ENCODE assay signal across 13 cellular contexts in genomic region chr13:114045113-114045735, GRCh38.
DNase-seq lines count a peak whose midpoint lies in the region; ATAC-seq and TF ChIP-seq lines count a peak whose summit lies in the region.
"Had no signal": no experiment of that assay in that cellular context is flagged by ENCODE, and none has a peak within 500 bp of the region (broad histone marks: within the 10 kb centered on the region; RNA-seq: fewer than 3 reads in every experiment).

No MANE protein-coding gene starts in this region.

- no CpG with 5 or more reads among the region's 21 CpGs for WGBS in neuronal stem cell (ENCODE audit: extremely low coverage in 2 of 2, insufficient read length in 2 of 2, insufficient replicate concordance in 1 of 2), 2 donors

- TF ChIP-seq CTCF in NB4 (IDR thresholded peaks at IDR 0.05; ENCODE audit: low read depth, low read length), result no peak

- peaks cover 2% of the 10 kb centered on the region for H3K79me1 ChIP-seq in neuronal stem cell (ENCODE audit: low read depth, low read length)

- no peak overlapping the region for H3K23ac ChIP-seq in neuronal stem cell (ENCODE audit: low read depth, low read length, poor library complexity)

- peaks cover 0 to 8% (median 0%) of the 10 kb centered on the region in 7 donors for H3K9me3 Mint-ChIP-seq in CD4-positive, CD25-positive, alpha-beta regulatory T cell
- no peaks in the 10 kb centered on the region for H3K9me3 Mint-ChIP-seq in dendritic cell treated with granulocyte-macrophage colony-stimulating factor and Interleukin-4, amounts not matched to agents 40 ng/mL and 50 ng/mL, for 4 days
- H3K9me3 Mint-ChIP-seq: H9 had no signal

- peak overlapping the region in 2 of 4 donors; percentile 28 to 43 for H3K4me3 Mint-ChIP-seq in CD4-positive, CD25-positive, alpha-beta regulatory T cell
- H3K4me3 Mint-ChIP-seq in dendritic cell treated with granulocyte-macrophage colony-stimulating factor and Interleukin-4, amounts not matched to agents 40 ng/mL and 50 ng/mL, for 4 days, result no peak overlapping the region
- H3K4me3 Mint-ChIP-seq: H9 had no signal

- no peak overlapping the region for H3K14ac ChIP-seq in neuronal stem cell (ENCODE audit: low read length)

- intact Hi-C loops in dendritic cell treated with granulocyte-macrophage colony-stimulating factor and Interleukin-4, amounts not matched to agents 40 ng/mL and 50 ng/mL, for 4 days (cut with micrococcal nuclease), result no loop called here

- no peak for ATAC-seq in CD4-positive, CD25-positive, alpha-beta regulatory T cell (ENCODE audit: low read depth in 2 of 2)
- no peak for ATAC-seq in GM18867 (IDR thresholded peaks at IDR 0.05; ENCODE audit: unreplicated experiment)

- H3K4me3 ChIP-seq in CD4-positive, CD25-positive, alpha-beta regulatory T cell (ENCODE audit: low read depth, low read length), result no peak overlapping the region
- H3K4me3 ChIP-seq in NB4 (ENCODE audit: low read depth, low read length) (no peak overlapping the region), neuronal stem cell (ENCODE audit: low read length in 2 of 2) (no peak overlapping the region)
- H3K4me3 ChIP-seq: gastroesophageal sphincter, tibial artery had no signal

- H3K27ac ChIP-seq in CD4-positive, CD25-positive, alpha-beta regulatory T cell (ENCODE audit: insufficient read depth, low read length, poor library complexity, severe bottlenecking), result no peak overlapping the region
- H3K27ac ChIP-seq in neuronal stem cell (replicated peaks; ENCODE audit: low read length), result peak overlapping the region; percentile 7
- H3K27ac ChIP-seq: tibial artery had no signal

- no peak overlapping the region for H2BK5ac ChIP-seq in neuronal stem cell (ENCODE audit: low read length)

- peaks cover 46% of the 10 kb centered on the region for H3K36me3 Mint-ChIP-seq in CD4-positive, CD25-positive, alpha-beta regulatory T cell
- peaks cover 64% of the 10 kb centered on the region for H3K36me3 Mint-ChIP-seq in dendritic cell treated with granulocyte-macrophage colony-stimulating factor and Interleukin-4, amounts not matched to agents 40 ng/mL and 50 ng/mL, for 4 days (ENCODE audit: low read depth)

- no peak overlapping the region for H4K91ac ChIP-seq in neuronal stem cell (ENCODE audit: low read depth, low read length, poor library complexity)

- no peaks in the 10 kb centered on the region for H3K9me3 ChIP-seq in CD4-positive, CD25-positive, alpha-beta regulatory T cell (ENCODE audit: control insufficient read depth in 2 of 2, low read length in 2 of 2)
- H3K9me3 ChIP-seq in neuronal stem cell (replicated peaks in 1 of 2; ENCODE audit: control insufficient read depth in 2 of 2, insufficient read depth in 1 of 2, low read depth in 1 of 2, low read length in 2 of 2), result peaks cover 6 to 8% of the 10 kb centered on the region in 2 donors
- H3K9me3 ChIP-seq: gastroesophageal sphincter, tibial artery had no signal

- H3K9ac ChIP-seq in neuronal stem cell (ENCODE audit: low read depth, low read length, poor library complexity), result no peak overlapping the region

- peak overlapping the region; percentile 5 for H2AK5ac ChIP-seq in neuronal stem cell (ENCODE audit: low read depth, low read length)

- no peak overlapping the region for H3K4me2 ChIP-seq in neuronal stem cell (ENCODE audit: insufficient read depth, low read length, poor library complexity, severe bottlenecking)

- H2BK12ac ChIP-seq in neuronal stem cell (ENCODE audit: low read length), result no peak overlapping the region

- no peak for DNase-seq in CD4-positive, CD25-positive, alpha-beta regulatory T cell
- DNase-seq in NB4 (ENCODE audit: low read depth) (peak; percentile 53), neuronal stem cell (ENCODE audit: low spot score) (no peak), OCI-M2 (lab: John Stamatoyannopoulos, UW; ENCODE audit: unreplicated experiment) (no peak), SK-N-DZ (ENCODE audit: low spot score) (no peak)
- no peak for DNase-seq in activated CD4-positive, CD25-positive, alpha-beta regulatory T cell (lab: John Stamatoyannopoulos, UW)
- DNase-seq: H9, retina, RPMI8226, tibial artery had no signal

- no peak for TF ChIP-seq POLR2A in NB4 (IDR thresholded peaks at IDR 0.05; ENCODE audit: extremely low read depth, insufficient read length)

- no peak overlapping the region for H2BK120ac ChIP-seq in neuronal stem cell (ENCODE audit: low read depth, low read length)

- no peak overlapping the region for H2AFZ ChIP-seq in neuronal stem cell (ENCODE audit: low read length)

- no peaks in the 10 kb centered on the region for H3K27me3 Mint-ChIP-seq in CD4-positive, CD25-positive, alpha-beta regulatory T cell
- peaks cover 5% of the 10 kb centered on the region for H3K27me3 Mint-ChIP-seq in dendritic cell treated with granulocyte-macrophage colony-stimulating factor and Interleukin-4, amounts not matched to agents 40 ng/mL and 50 ng/mL, for 4 days

- H3K27ac Mint-ChIP-seq in CD4-positive, CD25-positive, alpha-beta regulatory T cell, result peak overlapping the region in 2 of 3 donors; percentile 39 to 77
- peak overlapping the region; percentile 72 for H3K27ac Mint-ChIP-seq in dendritic cell treated with granulocyte-macrophage colony-stimulating factor and Interleukin-4, amounts not matched to agents 40 ng/mL and 50 ng/mL, for 4 days

- H3K18ac ChIP-seq in neuronal stem cell (ENCODE audit: low read length), result peak overlapping the region; percentile 6

- peaks cover 22 to 73% (median 39%) of the 10 kb centered on the region in 4 donors for H3K4me1 Mint-ChIP-seq in CD4-positive, CD25-positive, alpha-beta regulatory T cell
- H3K4me1 Mint-ChIP-seq in dendritic cell treated with granulocyte-macrophage colony-stimulating factor and Interleukin-4, amounts not matched to agents 40 ng/mL and 50 ng/mL, for 4 days (ENCODE audit: low read depth), result peaks cover 53% of the 10 kb centered on the region

- peaks cover 32% of the 10 kb centered on the region for H3K4me1 ChIP-seq in CD4-positive, CD25-positive, alpha-beta regulatory T cell (ENCODE audit: control insufficient read depth, insufficient read depth, low read length, poor library complexity, severe bottlenecking)
- peaks cover 7 to 22% of the 10 kb centered on the region in 2 donors for H3K4me1 ChIP-seq in neuronal stem cell (ENCODE audit: control insufficient read depth in 2 of 2, insufficient read depth in 1 of 2, low read depth in 1 of 2, low read length in 2 of 2)
- H3K4me1 ChIP-seq: tibial artery had no signal

- H2BK15ac ChIP-seq in neuronal stem cell (ENCODE audit: low read length), result no peak overlapping the region

- no peaks in the 10 kb centered on the region for H3K27me3 ChIP-seq in CD4-positive, CD25-positive, alpha-beta regulatory T cell (ENCODE audit: control insufficient read depth, insufficient read depth, low read length)
- H3K27me3 ChIP-seq in neuronal stem cell (ENCODE audit: control insufficient read depth in 3 of 3, insufficient read depth in 3 of 3, low read depth in 1 of 3, low read length in 3 of 3), result no peaks in the 10 kb centered on the region
- H3K27me3 ChIP-seq: gastroesophageal sphincter, tibial artery had no signal

- H3K4ac ChIP-seq in neuronal stem cell (ENCODE audit: low read length), result no peak overlapping the region

- H3K36me3 ChIP-seq in CD4-positive, CD25-positive, alpha-beta regulatory T cell (ENCODE audit: control insufficient read depth, insufficient read depth, low read length), result peaks cover 73% of the 10 kb centered on the region
- peaks cover 4 to 27% of the 10 kb centered on the region in 2 donors for H3K36me3 ChIP-seq in neuronal stem cell (replicated peaks in 1 of 2; ENCODE audit: control insufficient read depth in 2 of 2, insufficient read depth in 2 of 2, low read length in 2 of 2)

- no peak overlapping the region for H4K8ac ChIP-seq in neuronal stem cell (ENCODE audit: low read depth, low read length)
